24 cellular contexts compared by ENCODE assay signal in genomic region chr18:21449367-21450250, GRCh38.
DNase-seq lines count a peak whose midpoint lies in the region; ATAC-seq and TF ChIP-seq lines count a peak whose summit lies in the region.
"Had no signal": no experiment of that assay in that cellular context is flagged by ENCODE, and none has a peak within 500 bp of the region (broad histone marks: within the 10 kb centered on the region; RNA-seq: fewer than 3 reads in every experiment).

No MANE protein-coding gene starts in this region.

- ATAC-seq in GM23338: no peak
- peak; percentile 10 for ATAC-seq in HG03378 (IDR thresholded peaks at IDR 0.05; ENCODE audit: unreplicated experiment)
- ATAC-seq in psoas muscle: peak; percentile 68 to 84 (median 74)
- no peak for ATAC-seq in HG02885 (IDR thresholded peaks at IDR 0.05; ENCODE audit: poor library complexity, unreplicated experiment)
- ATAC-seq: A549, HCT116, HepG2, Panc1 had no signal

- H3K4me1 ChIP-seq in GM23338 (ENCODE audit: insufficient read depth) (no peaks in the 10 kb centered on the region), psoas muscle (peaks cover 49% of the 10 kb centered on the region)
- H3K4me1 ChIP-seq: A549 had no signal

- no peak overlapping the region for H3K27ac ChIP-seq in GM23338 (ENCODE audit: low read depth)
- peak overlapping the region; percentile 85 for H3K27ac ChIP-seq in psoas muscle
- H3K27ac ChIP-seq in dorsolateral prefrontal cortex: no peak overlapping the region
- H3K27ac ChIP-seq: A549, RWPE1 had no signal

- H3K9me3 ChIP-seq in psoas muscle: no peaks in the 10 kb centered on the region
- H3K9me3 ChIP-seq: A549 had no signal

- H2AFZ ChIP-seq in GM23338: no peak overlapping the region

- no peaks in the 10 kb centered on the region for H4K20me1 ChIP-seq in GM23338 (replicated peaks; ENCODE audit: insufficient read depth)

- no peaks in the 10 kb centered on the region for H3K36me3 Mint-ChIP-seq in GM23338 (ENCODE audit: low read depth)
- H3K36me3 Mint-ChIP-seq in mesothelial cell of epicardium: peaks cover 3% of the 10 kb centered on the region
- H3K36me3 Mint-ChIP-seq: CD4-positive, alpha-beta memory T cell had no signal

- no peak overlapping the region for H3K4me2 ChIP-seq in GM23338
- H3K4me2 ChIP-seq: A549 had no signal

- H3K27ac Mint-ChIP-seq in GM23338: no peak overlapping the region
- H3K27ac Mint-ChIP-seq in mesothelial cell of epicardium: peak overlapping the region; percentile 32
- H3K27ac Mint-ChIP-seq: CD4-positive, alpha-beta memory T cell had no signal

- DNase-seq in GM23338 (ENCODE audit: low spot score) (peak; percentile 30), mesothelial cell of epicardium (ENCODE audit: low spot score in 2 of 2, unreplicated experiment in 2 of 2) (no peak), psoas muscle (peak; percentile 37 to 68), dorsolateral prefrontal cortex (no peak), nucleus accumbens (lab: John Stamatoyannopoulos, UW) (no peak)
- DNase-seq: C1 segment of cervical spinal cord; CD4-positive, alpha-beta memory T cell; COR-L47; DMS53; Kasumi-1; NCI-H1092 treated with DMSO at 0.1 percent for 48 hours; NCI-H146; NCI-H1930; NCI-H2107; NCI-H524; NCI-H748 treated with DMSO at 0.1 percent for 48 hours; SHP77 treated with DMSO at 0.1 percent for 48 hours had no signal

- H3K4me3 ChIP-seq in GM23338 (no peak overlapping the region), psoas muscle (peak overlapping the region; percentile 67), dorsolateral prefrontal cortex (no peak overlapping the region)
- H3K4me3 ChIP-seq: A549 had no signal

- intact Hi-C loops in psoas muscle (cut with DNase I): loop anchor here in 1 of 2 donors (2.0 to 10.0 kb wide), 3 partner anchors 35 to 375 kb away; partner anchors contain the start of gene GREB1L
- intact Hi-C loops in dorsolateral prefrontal cortex (cut with DNase I): loop anchor here in 1 of 2 donors (10.0 kb wide), 1 partner anchor 335 kb away; the partner anchor contains the start of gene ROCK1

- H3K4me3 Mint-ChIP-seq in GM23338 (no peak overlapping the region), mesothelial cell of epicardium (no peak overlapping the region)
- H3K4me3 Mint-ChIP-seq: CD4-positive, alpha-beta memory T cell had no signal

- H3K4me1 Mint-ChIP-seq in GM23338 (peaks cover under 1% of the 10 kb centered on the region; the same call in 2 of the 3 replicates), mesothelial cell of epicardium (peaks cover 27% of the 10 kb centered on the region)

- H3K27me3 ChIP-seq in GM23338 (ENCODE audit: insufficient read depth) (no peaks in the 10 kb centered on the region), psoas muscle (ENCODE audit: insufficient read depth in 3 of 3, low read length in 2 of 3) (no peaks in the 10 kb centered on the region), dorsolateral prefrontal cortex (peaks cover 0 to 3% (median 0%) of the 10 kb centered on the region in 45 donors)

- WGBS in psoas muscle, 3 donors: 20 to 36% (median 23%) methylated on average over 5 of the region's 5 CpGs

- H3K9me3 Mint-ChIP-seq in GM23338 (no peaks in the 10 kb centered on the region), mesothelial cell of epicardium (no peaks in the 10 kb centered on the region)
- H3K9me3 Mint-ChIP-seq: CD4-positive, alpha-beta memory T cell had no signal

- no peaks in the 10 kb centered on the region for H3K36me3 ChIP-seq in GM23338 (ENCODE audit: insufficient read depth)
- peaks cover 0 to 5% of the 10 kb centered on the region in 2 donors for H3K36me3 ChIP-seq in psoas muscle (ENCODE audit: insufficient read depth in 1 of 2, low read depth in 1 of 2)

- TF ChIP-seq CTCF in GM23338 (conservative IDR thresholded peaks at IDR 0.05; ENCODE audit: low read depth in 2 of 2) (no peak), mesothelial cell of epicardium (IDR thresholded peaks at IDR 0.05; ENCODE audit: unreplicated experiment) (no peak), psoas muscle (IDR thresholded peaks at IDR 0.05) (no peak), dorsolateral prefrontal cortex (IDR thresholded peaks at IDR 0.05 in 54 of 56, conservative IDR thresholded peaks at IDR 0.05 in 2 of 56; ENCODE audit: low read depth in 1 of 56, partially characterized antibody in 56 of 56) (no peak)

- peaks cover 10% of the 10 kb centered on the region for H3K27me3 Mint-ChIP-seq in GM23338 (ENCODE audit: insufficient read depth, low read depth, poor library complexity)
- H3K27me3 Mint-ChIP-seq in mesothelial cell of epicardium (ENCODE audit: low read depth): no peaks in the 10 kb centered on the region

- no peaks in the 10 kb centered on the region for H3K9me2 ChIP-seq in GM23338 (ENCODE audit: insufficient read depth)

- H3F3A ChIP-seq in GM23338 (replicated peaks; ENCODE audit: low read depth): no peaks in the 10 kb centered on the region

- H3K79me2 ChIP-seq in GM23338 (replicated peaks; ENCODE audit: insufficient read depth): no peaks in the 10 kb centered on the region

TF ChIP-seq in GM23338, 12 proteins besides CTCF, POLR2A, EP300 and RAD21 (continues in another document):
- TF ChIP-seq CREB1 (CRISPR knock-in tag; IDR thresholded peaks at IDR 0.05; ENCODE audit: low read depth): no peak
- no peak for TF ChIP-seq EZH2 (IDR thresholded peaks at IDR 0.05; ENCODE audit: low read depth, unreplicated experiment)
- no peak for TF ChIP-seq REST (IDR thresholded peaks at IDR 0.05; ENCODE audit: unreplicated experiment)
- no peak for TF ChIP-seq EZH2phosphoT487 (IDR thresholded peaks at IDR 0.05; ENCODE audit: unreplicated experiment)
- TF ChIP-seq ETS1 (IDR thresholded peaks at IDR 0.05): no peak
- TF ChIP-seq STAT1 (IDR thresholded peaks at IDR 0.05; ENCODE audit: unreplicated experiment): no peak
- TF ChIP-seq JUNB (IDR thresholded peaks at IDR 0.05; ENCODE audit: unreplicated experiment): no peak

Comparison
In these comparisons a context has a peak if more than half of its experiments do, and no peak if none do; other contexts are left out.
1. ATAC-seq: peak in HG03378 (single experiment) and psoas muscle (4 of 4); none in GM23338 (single experiment) and HG02885 (single experiment).
2. DNase-seq: peak in GM23338 (single experiment) and psoas muscle (2 of 2); none in mesothelial cell of epicardium (0 of 2), dorsolateral prefrontal cortex (0 of 10) and nucleus accumbens (0 of 56).